28 cellular contexts compared by ENCODE assay signal in the genomic region with DNA sequence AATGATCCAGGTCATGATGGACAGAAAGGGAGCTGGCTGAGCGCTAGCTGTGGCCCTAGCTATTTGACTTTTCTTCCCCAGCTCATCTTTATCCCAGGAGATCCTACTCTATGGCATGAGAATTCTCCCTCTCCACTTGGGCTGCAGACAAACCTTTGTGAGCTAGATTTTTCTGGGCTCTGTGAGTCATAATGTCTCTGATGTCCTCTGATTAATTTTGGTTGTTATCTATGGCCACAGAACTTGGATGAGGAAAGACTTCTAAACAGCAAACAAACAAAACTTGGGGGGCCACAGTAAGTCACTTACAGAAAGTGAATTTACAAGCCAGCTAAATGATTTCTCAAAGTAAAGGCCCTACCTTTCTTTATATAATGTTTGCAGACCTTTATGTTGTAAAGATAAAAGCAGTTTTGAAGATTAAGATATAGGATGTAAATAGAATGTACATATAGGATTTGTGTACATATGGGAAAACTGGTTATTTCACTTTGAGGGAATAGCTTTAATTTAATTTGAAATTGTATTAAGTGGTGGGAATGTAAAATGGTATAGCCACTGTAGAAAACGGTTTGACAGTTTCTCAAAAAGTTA. TPM values are rescaled to one million over a fixed set of nuclear protein-coding genes. Genes with fewer than 3 reads are reported as not detected.
A peak's percentile ranks its signal among the peaks of the same experiment; 100 is the strongest.
DNase-seq lines count a peak whose midpoint lies in the region; ATAC-seq and TF ChIP-seq lines count a peak whose summit lies in the region.
"Had no signal": no experiment of that assay in that cellular context is flagged by ENCODE, and none has a peak within 500 bp of the region (broad histone marks: within the 10 kb centered on the region; RNA-seq: fewer than 3 reads in every experiment).

No MANE protein-coding gene starts in this region.

- no peaks in the 10 kb centered on the region for H3K27me3 Mint-ChIP-seq in activated CD4-positive, alpha-beta memory T cell treated with anti-CD3 and anti-CD28 coated beads for 36 hours
- H3K27me3 Mint-ChIP-seq: activated B cell treated with CpG ODN at 0.5 μM for 24 hours; activated naive CD8-positive, alpha-beta T cell treated with anti-CD3 and anti-CD28 coated beads, Interleukin-2, amount 50 U/mL, for 24 hours; CD4-positive, alpha-beta memory T cell; dendritic cell treated with granulocyte-macrophage colony-stimulating factor and Interleukin-4, amounts not matched to agents 40 ng/mL and 50 ng/mL, for 4 days had no signal

- POLR2A ChIA-PET in activated CD4-positive, alpha-beta memory T cell treated with anti-CD3 and anti-CD28 coated beads for 36 hours (lab: Charles Lee) = no interaction called here

- H3K36me3 ChIP-seq in right atrium auricular region = no peaks in the 10 kb centered on the region
- H3K36me3 ChIP-seq: cardiac muscle cell, prostate gland, spleen had no signal

- H3K9me3 Mint-ChIP-seq in activated CD4-positive, alpha-beta memory T cell treated with anti-CD3 and anti-CD28 coated beads for 36 hours = no peaks in the 10 kb centered on the region
- H3K9me3 Mint-ChIP-seq: activated B cell treated with CpG ODN at 0.5 μM for 24 hours; activated naive CD8-positive, alpha-beta T cell treated with anti-CD3 and anti-CD28 coated beads, Interleukin-2, amount 50 U/mL, for 24 hours; CD4-positive, alpha-beta memory T cell; dendritic cell treated with granulocyte-macrophage colony-stimulating factor and Interleukin-4, amounts not matched to agents 40 ng/mL and 50 ng/mL, for 4 days; GM23338; mesothelial cell of epicardium; nephron progenitor cell had no signal

- intact Hi-C loops in Right ventricle myocardium inferior (cut with DNase I) = no loop called here
- intact Hi-C loops in activated CD4-positive, alpha-beta memory T cell treated with anti-CD3 and anti-CD28 coated beads for 36 hours (cut with micrococcal nuclease) = no loop called here

- H3K4me3 Mint-ChIP-seq in activated CD4-positive, alpha-beta memory T cell treated with anti-CD3 and anti-CD28 coated beads for 36 hours = no peak overlapping the region
- H3K4me3 Mint-ChIP-seq: activated B cell treated with CpG ODN at 0.5 μM for 24 hours; activated naive CD8-positive, alpha-beta T cell treated with anti-CD3 and anti-CD28 coated beads, Interleukin-2, amount 50 U/mL, for 24 hours; CD4-positive, alpha-beta memory T cell; dendritic cell treated with granulocyte-macrophage colony-stimulating factor and Interleukin-4, amounts not matched to agents 40 ng/mL and 50 ng/mL, for 4 days; GM23338; mesothelial cell of epicardium; nephron progenitor cell had no signal

- in situ Hi-C loops in ACHN (cut with HindIII; ENCODE audit: low pct_ligation_motif_present, low pct_unique_long_range_greater_than_20kb, low sequenced_read_pairs) = no loop called here

- no peaks in the 10 kb centered on the region for H3K36me3 Mint-ChIP-seq in activated CD4-positive, alpha-beta memory T cell treated with anti-CD3 and anti-CD28 coated beads for 36 hours
- H3K36me3 Mint-ChIP-seq: CD4-positive, alpha-beta memory T cell; mesothelial cell of epicardium had no signal

- H3K9me3 ChIP-seq in right atrium auricular region = no peaks in the 10 kb centered on the region
- H3K9me3 ChIP-seq: prostate gland, spleen had no signal

- H3K4me3 ChIP-seq in right atrium auricular region = no peak overlapping the region
- H3K4me3 ChIP-seq: cardiac muscle cell, GM12878, GM23338, prostate gland, spleen had no signal

- ATAC-seq in Right ventricle myocardium inferior (no peak), SK-N-SH treated with all-trans-retinoic acid at 6 μM for 48 hours (peak; percentile 57), foreskin keratinocyte (peak; percentile 48)
- ATAC-seq: activated naive CD8-positive, alpha-beta T cell treated with anti-CD3 and anti-CD28 coated beads, Interleukin-2, amount 50 U/mL, for 24 hours; GM12878; GM23338 had no signal

- no peaks in the 10 kb centered on the region for H3K4me1 Mint-ChIP-seq in activated CD4-positive, alpha-beta memory T cell treated with anti-CD3 and anti-CD28 coated beads for 36 hours (ENCODE audit: low read depth)
- H3K4me1 Mint-ChIP-seq: activated B cell treated with CpG ODN at 0.5 μM for 24 hours; activated naive CD8-positive, alpha-beta T cell treated with anti-CD3 and anti-CD28 coated beads, Interleukin-2, amount 50 U/mL, for 24 hours; CD4-positive, alpha-beta memory T cell; GM23338 had no signal

- DNase-seq in right atrium auricular region (ENCODE audit: low spot score) (no peak), Right ventricle myocardium inferior (ENCODE audit: missing footprints) (no peak), foreskin keratinocyte (no peak), ACHN (no peak), Kasumi-1 (lab: John Stamatoyannopoulos, UW) (no peak)
- DNase-seq in activated CD4-positive, alpha-beta memory T cell treated with anti-CD3 and anti-CD28 coated beads for 36 hours = no peak
- DNase-seq in stimulated activated naive CD4-positive, alpha-beta T cell (lab: John Stamatoyannopoulos, UW) = no peak
- DNase-seq: activated B cell treated with CpG ODN at 0.5 μM for 24 hours; activated CD4-positive, alpha-beta T cell treated with anti-CD3 and anti-CD28 coated beads, Interleukin-2, amount 50 U/mL, for 48 hours; activated effector memory CD4-positive, alpha-beta T cell treated with anti-CD3 and anti-CD28 coated beads, Interleukin-2, amount 50 U/mL, for 16 hours; activated naive CD8-positive, alpha-beta T cell treated with anti-CD3 and anti-CD28 coated beads, Interleukin-2, amount 50 U/mL, for 24 hours; CD4-positive, alpha-beta memory T cell; GF-D8; KG1; NCI-H1092; NCI-H2029; NCI-H345; NCI-H82; nephron progenitor cell; spleen; stimulated activated CD4-positive, alpha-beta T cell treated with anti-CD3 and anti-CD28 coated beads, Interleukin-4, amount 100 ng/mL, for 24 hours had no signal

- H3K27me3 ChIP-seq in right atrium auricular region (no peaks in the 10 kb centered on the region), foreskin keratinocyte (no peaks in the 10 kb centered on the region)
- H3K27me3 ChIP-seq: cardiac muscle cell, spleen had no signal

- H3K4me1 ChIP-seq in right atrium auricular region (peaks cover 0 to 67% of the 10 kb centered on the region in 2 donors), foreskin keratinocyte (peaks cover 17% of the 10 kb centered on the region)
- H3K4me1 ChIP-seq: prostate gland, spleen had no signal

- peak overlapping the region; percentile 73 to 79 for H3K27ac ChIP-seq in right atrium auricular region
- H3K27ac ChIP-seq in foreskin keratinocyte = no peak overlapping the region
- H3K27ac ChIP-seq: cardiac muscle cell, prostate gland, spleen had no signal

- TF ChIP-seq CTCF in right atrium auricular region (IDR thresholded peaks at IDR 0.05) (no peak), foreskin keratinocyte (conservative IDR thresholded peaks at IDR 0.05) (no peak)

- no peak overlapping the region for H3K27ac Mint-ChIP-seq in activated CD4-positive, alpha-beta memory T cell treated with anti-CD3 and anti-CD28 coated beads for 36 hours
- H3K27ac Mint-ChIP-seq: activated B cell treated with CpG ODN at 0.5 μM for 24 hours; activated naive CD8-positive, alpha-beta T cell treated with anti-CD3 and anti-CD28 coated beads, Interleukin-2, amount 50 U/mL, for 24 hours; CD4-positive, alpha-beta memory T cell; dendritic cell treated with granulocyte-macrophage colony-stimulating factor and Interleukin-4, amounts not matched to agents 40 ng/mL and 50 ng/mL, for 4 days; GM23338; mesothelial cell of epicardium; nephron progenitor cell had no signal

- CTCF ChIA-PET in activated CD4-positive, alpha-beta memory T cell treated with anti-CD3 and anti-CD28 coated beads for 36 hours (lab: Charles Lee) = no interaction called here

TF ChIP-seq in SK-N-SH treated with all-trans-retinoic acid at 6 μM for 48 hours, 23 proteins besides CTCF, POLR2A, EP300 and RAD21:
- TF ChIP-seq CSDC2 (CRISPR knock-in tag; IDR thresholded peaks at IDR 0.05) (no peak), ISL1 (CRISPR knock-in tag; IDR thresholded peaks at IDR 0.05) (0 out of 2 replicates have a peak, but pooled peaks have one; percentile 7), TCF4 (CRISPR knock-in tag; IDR thresholded peaks at IDR 0.05; ENCODE audit: borderline replicate concordance) (no peak)

RNA-seq across cellular contexts. Expression of a gene that starts 10.4 kb away (rescaled TPM):
- 100 to 1,000 TPM; 359 to 404 TPM for total RNA-seq in right atrium auricular region
- 730 TPM for total RNA-seq in Right ventricle myocardium inferior
- 18.7 and 21.1 TPM in 2 replicates for total RNA-seq in foreskin keratinocyte
- polyA plus RNA-seq in foreskin keratinocyte = 3.8 and 4.8 TPM in 2 replicates
- 100 to 1,000 TPM; 119 to 128 TPM for total RNA-seq in activated CD4-positive, alpha-beta memory T cell treated with anti-CD3 and anti-CD28 coated beads for 36 hours
